Comparison of ENCODE assay signal across 8 cellular contexts in genomic region chr15:58209007-58209481, GRCh38.
DNase-seq lines count a peak whose midpoint lies in the region; ATAC-seq, FAIRE-seq and TF ChIP-seq lines count a peak whose summit lies in the region.
"Not testable (repeated sequence)": the region's sequence is repeated elsewhere in the genome, so short reads cannot be mapped to it uniquely, and the experiment has no call there.

No MANE protein-coding gene starts in this region.

- CTCF ChIA-PET in activated CD4-positive, alpha-beta T cell treated with anti-CD3 and anti-CD28 coated beads, Interleukin-2, amount 10 ng/mL, durations not matched to agents 7 days and 5 days (lab: Charles Lee); K562 (lab: Yijun Ruan, JAX; ENCODE audit: low intra/inter-chr PET ratio): not testable (repeated sequence)

- H3K9me3 Mint-ChIP-seq in activated CD4-positive, alpha-beta T cell treated with anti-CD3 and anti-CD28 coated beads, Interleukin-2, amount 10 ng/mL, durations not matched to agents 7 days and 5 days: not testable (repeated sequence)

- H3K27ac ChIP-seq in K562 (ENCODE audit: extremely low read depth, low read depth, low read length); left ventricle myocardium inferior (replicated peaks): not testable (repeated sequence)

- peak overlapping the region; percentile 62 for H3K27ac Mint-ChIP-seq in activated CD4-positive, alpha-beta T cell treated with anti-CD3 and anti-CD28 coated beads, Interleukin-2, amount 10 ng/mL, durations not matched to agents 7 days and 5 days

- not testable (repeated sequence) for H3K4me1 ChIP-seq in K562 (replicated peaks in 1 of 2; ENCODE audit: control insufficient read depth in 2 of 2, insufficient read depth in 2 of 2, low read length in 2 of 2)
- peaks cover 24% of the 10 kb centered on the region for H3K4me1 ChIP-seq in left ventricle myocardium inferior

- not testable (repeated sequence) for H3K79me2 ChIP-seq in K562 (ENCODE audit: control insufficient read depth, insufficient read depth, low read length)

- BruUV-seq in K562 (replicated peaks; lab: Mats Ljungman, UMichigan): not testable (repeated sequence)

- not testable (repeated sequence) for TF ChIP-seq POLR2A in K562 (conservative IDR thresholded peaks at IDR 0.05)

- not testable (repeated sequence) for H3K36me3 ChIP-seq in K562 (ENCODE audit: control insufficient read depth, insufficient read depth, low read length); left ventricle myocardium inferior

- 63% methylated on average over 3 of the region's 3 CpGs for WGBS in K562 (ENCODE audit: insufficient coverage, low coverage, missing lambda C conversion rate)

- not testable (repeated sequence) for TF ChIP-seq EP300 in K562 (IDR thresholded peaks at IDR 0.05; ENCODE audit: low read length)

- H3K27me3 ChIP-seq in K562 (ENCODE audit: control insufficient read depth in 2 of 2, insufficient read depth in 2 of 2, low read length in 2 of 2); left ventricle myocardium inferior (ENCODE audit: low read depth): not testable (repeated sequence)

- H3K27me3 Mint-ChIP-seq in activated CD4-positive, alpha-beta T cell treated with anti-CD3 and anti-CD28 coated beads, Interleukin-2, amount 10 ng/mL, durations not matched to agents 7 days and 5 days: not testable (repeated sequence)

- not testable (repeated sequence) for H3K4me2 ChIP-seq in K562 (ENCODE audit: insufficient read depth, low read length)

- POLR2A ChIA-PET in activated CD4-positive, alpha-beta T cell treated with anti-CD3 and anti-CD28 coated beads, Interleukin-2, amount 10 ng/mL, durations not matched to agents 7 days and 5 days (lab: Charles Lee); K562 (lab: Yijun Ruan, JAX): not testable (repeated sequence)

- in situ Hi-C loops in K562 (cut with MboI): loop anchor here (25.0 kb wide), 1 partner anchor 1278 kb away; no protein-coding TSS in a partner anchor

- peak; percentile 54 for DNase-seq in AG08395 (ENCODE audit: low spot score)
- peak; percentile 77 for DNase-seq in GM04503 (ENCODE audit: low read depth)
- peak; percentile 35 to 52 for DNase-seq in NCI-H446 (lab: John Stamatoyannopoulos, UW)
- not testable (repeated sequence) for DNase-seq in activated CD4-positive, alpha-beta T cell treated with anti-CD3 and anti-CD28 coated beads, Interleukin-2, amount 10 ng/mL, durations not matched to agents 7 days and 5 days; K562 (ENCODE audit: extremely low read depth in 1 of 4, low spot score in 3 of 4); sciatic nerve (ENCODE audit: low spot score)
- DNase-seq in fibroblast of gingiva (ENCODE audit: low read depth): peak; percentile 88
- peak; percentile 39 for DNase-seq in left ventricle myocardium inferior

- H3K36me3 Mint-ChIP-seq in activated CD4-positive, alpha-beta T cell treated with anti-CD3 and anti-CD28 coated beads, Interleukin-2, amount 10 ng/mL, durations not matched to agents 7 days and 5 days (ENCODE audit: low read depth): not testable (repeated sequence)

- not testable (repeated sequence) for TF ChIP-seq CTCF in K562 (IDR thresholded peaks at IDR 0.05 in 2 of 3, conservative IDR thresholded peaks at IDR 0.05 in 1 of 3; ENCODE audit: insufficient read depth in 2 of 3, low read depth in 1 of 3, low read length in 3 of 3); left ventricle myocardium inferior (IDR thresholded peaks at IDR 0.05; ENCODE audit: borderline replicate concordance)

- not testable (repeated sequence) for H3K9ac ChIP-seq in K562 (ENCODE audit: insufficient read depth in 1 of 2, low read depth in 2 of 2, low read length in 2 of 2)

- H3K4me1 Mint-ChIP-seq in activated CD4-positive, alpha-beta T cell treated with anti-CD3 and anti-CD28 coated beads, Interleukin-2, amount 10 ng/mL, durations not matched to agents 7 days and 5 days: not testable (repeated sequence)

- H3K4me3 Mint-ChIP-seq in activated CD4-positive, alpha-beta T cell treated with anti-CD3 and anti-CD28 coated beads, Interleukin-2, amount 10 ng/mL, durations not matched to agents 7 days and 5 days: not testable (repeated sequence)

- not testable (repeated sequence) for TF ChIP-seq RAD21 in K562 (CRISPR knock-in tag; conservative IDR thresholded peaks at IDR 0.05 in 1 of 2, IDR thresholded peaks at IDR 0.05 in 1 of 2)

- FAIRE-seq in K562 (lab: Jason Lieb, UNC): not testable (repeated sequence)

- not testable (repeated sequence) for H3K4me3 ChIP-seq in K562, left ventricle myocardium inferior

- H3K9me1 ChIP-seq in K562 (ENCODE audit: control insufficient read depth, insufficient read depth, low read length): not testable (repeated sequence)

- H2AFZ ChIP-seq in K562 (ENCODE audit: low read depth, low read length): not testable (repeated sequence)

- not testable (repeated sequence) for ATAC-seq in K562
- peak; percentile 43 for ATAC-seq in sciatic nerve

- H4K20me1 ChIP-seq in K562 (replicated peaks; ENCODE audit: control insufficient read depth, insufficient read depth, low read length): not testable (repeated sequence)

- intact Hi-C loops in K562 (cut with micrococcal nuclease); left ventricle myocardium inferior (cut with micrococcal nuclease); sciatic nerve (cut with DNase I): not testable (repeated sequence)

- H3K9me3 ChIP-seq in K562 (replicated peaks; ENCODE audit: control insufficient read depth, insufficient read depth, low read depth, low read length); left ventricle myocardium inferior (replicated peaks): not testable (repeated sequence)

TF ChIP-seq in K562, 482 proteins besides CTCF, POLR2A, EP300 and RAD21:
- TF ChIP-seq FOSL1 (tag; conservative IDR thresholded peaks at IDR 0.05): peak; percentile 58
- 0 out of 2 replicates have a peak, but pooled peaks have one; percentile 19 for TF ChIP-seq ATF3 (IDR thresholded peaks at IDR 0.05)
- TF ChIP-seq ATF3 (CRISPR knock-in tag; conservative IDR thresholded peaks at IDR 0.05): not testable (repeated sequence)
